Comparison of ENCODE assay signal across 9 cellular contexts in genomic region chr9:23451802-23452418, GRCh38.
"Had no signal": no experiment of that assay in that cellular context is flagged by ENCODE, and none has a peak within 500 bp of the region (broad histone marks: within the 10 kb centered on the region; RNA-seq: fewer than 3 reads in every experiment).

No MANE protein-coding gene starts in this region.

- H3K36me3 ChIP-seq: HAP-1 had no signal

- H3K4me3 ChIP-seq: GM23248, GM23338, HAP-1 had no signal

- H3K4me3 Mint-ChIP-seq: GM23338, H9, HFFc6 had no signal

- DNase-seq: GM23248, GOT3, H7, H9, HCEC 1CT, HFFc6 had no signal

- H3K27ac ChIP-seq: GM23248 had no signal

- H3K9ac ChIP-seq: GM23248 had no signal

- H3K27ac Mint-ChIP-seq: GM23338, H9, HFFc6 had no signal

- H3K4me2 ChIP-seq: GM23338 had no signal

- H2AFZ ChIP-seq: GM23248, GM23338 had no signal

- H3K4me1 ChIP-seq: HAP-1 had no signal

- ATAC-seq: GM23338, HCT116 had no signal

- H3K9me3 ChIP-seq: HAP-1 had no signal
